In genomic region chr15:101006931-101007687, GRCh38 we compare ENCODE assay signal across 8 cellular contexts.
DNase-seq lines count a peak whose midpoint lies in the region; ATAC-seq and TF ChIP-seq lines count a peak whose summit lies in the region.

No MANE protein-coding gene starts in this region.

- peak overlapping the region; percentile 18 for H2AFZ ChIP-seq in hepatocyte

- WGBS in hepatocyte (ENCODE audit: low lambda C conversion rate, missing lambda C conversion rate) = 19% methylated on average over 27 of the region's 27 CpGs

- H3K4me1 ChIP-seq in hepatocyte (ENCODE audit: insufficient read depth) = peaks cover 6% of the 10 kb centered on the region

- peaks cover 1% of the 10 kb centered on the region for H3K27me3 ChIP-seq in H7 (ENCODE audit: control insufficient read depth, insufficient read depth, low read length)
- no peaks in the 10 kb centered on the region for H3K27me3 ChIP-seq in hepatocyte

- no peak for ATAC-seq in GM21619 (IDR thresholded peaks at IDR 0.05; ENCODE audit: unreplicated experiment)

- H3K4me3 ChIP-seq in H7 (ENCODE audit: insufficient read depth, low read depth, low read length) (no peak overlapping the region), astrocyte of the cerebellum (ENCODE audit: low read depth, low read length) (no peak overlapping the region), hepatocyte (no peak overlapping the region), retinal pigment epithelial cell (ENCODE audit: low read length) (no peak overlapping the region)

- DNase-seq in DMS 273 treated with DMSO at 0.1 percent for 48 hours (lab: John Stamatoyannopoulos, UW) (peak; percentile 33), H7 (peak; percentile 91), NCI-H146 (lab: John Stamatoyannopoulos, UW) (peak; percentile 60), T-helper 9 cell (peak; percentile 43), astrocyte of the cerebellum (ENCODE audit: low read depth) (peak; percentile 55), hepatocyte (ENCODE audit: low spot score) (peak; percentile 90), retinal pigment epithelial cell (ENCODE audit: low read depth) (peak; percentile 27)

- peak; percentile 79 for TF ChIP-seq CTCF in astrocyte of the cerebellum (IDR thresholded peaks at IDR 0.05; ENCODE audit: low read depth, low read length, missing control alignments)
- TF ChIP-seq CTCF in hepatocyte (IDR thresholded peaks at IDR 0.05; ENCODE audit: poor library complexity) = peak; percentile 91
- TF ChIP-seq CTCF in retinal pigment epithelial cell (conservative IDR thresholded peaks at IDR 0.05; ENCODE audit: low read depth, low read length) = peak; percentile 89

- no peaks in the 10 kb centered on the region for H3K9me3 ChIP-seq in hepatocyte (ENCODE audit: low read depth)

- peak overlapping the region; percentile 90 for H3K4me2 ChIP-seq in hepatocyte

- H3K36me3 ChIP-seq in H7 (replicated peaks; ENCODE audit: control insufficient read depth, insufficient read depth, low read length) (no peaks in the 10 kb centered on the region), hepatocyte (replicated peaks; ENCODE audit: insufficient read depth, low read depth) (no peaks in the 10 kb centered on the region)

- no peaks in the 10 kb centered on the region for H3K79me2 ChIP-seq in hepatocyte

- in situ Hi-C loops in astrocyte of the cerebellum (cut with HindIII; ENCODE audit: low sequenced_read_pairs) = no loop called here

- peak overlapping the region; percentile 24 for H3K27ac ChIP-seq in hepatocyte

- no peaks in the 10 kb centered on the region for H3K9me2 ChIP-seq in hepatocyte (replicated peaks; ENCODE audit: insufficient read depth)

- no peaks in the 10 kb centered on the region for H4K20me1 ChIP-seq in hepatocyte (ENCODE audit: insufficient read depth, poor library complexity, severe bottlenecking)

Comparison
In these comparisons a context has a peak if more than half of its experiments do, and no peak if none do; other contexts are left out.
1. DNase-seq: peak in every context shown above with its lines; median percentile 91 in H7; 90 in hepatocyte; 60 in NCI-H146; 55 in astrocyte of the cerebellum; 43 in T-helper 9 cell; 33 in DMS 273 treated with DMSO at 0.1 percent for 48 hours; 27 in retinal pigment epithelial cell.